In genomic region chr6:136429681-136430080, GRCh38 we compare ENCODE assay signal across 24 cellular contexts.
DNase-seq lines count a peak whose midpoint lies in the region; FAIRE-seq and TF ChIP-seq lines count a peak whose summit lies in the region.
"Had no signal": no experiment of that assay in that cellular context is flagged by ENCODE, and none has a peak within 500 bp of the region (broad histone marks: within the 10 kb centered on the region; RNA-seq: fewer than 3 reads in every experiment).

No MANE protein-coding gene starts in this region.

- FAIRE-seq in small intestine (lab: Jason Lieb, UNC): no peak
- FAIRE-seq: GM12891 had no signal

- H3K36me3 ChIP-seq in HEK293 (ENCODE audit: control insufficient read depth in 2 of 2, insufficient read depth in 1 of 2, low read length in 2 of 2): no peaks in the 10 kb centered on the region
- no peaks in the 10 kb centered on the region for H3K36me3 ChIP-seq in small intestine (ENCODE audit: control insufficient read depth in 2 of 2, insufficient read depth in 2 of 2, low read length in 2 of 2)
- H3K36me3 ChIP-seq: BLaER1 treated with 17β-estradiol and CSF1 and Interleukin-3, amounts not matched to agents 10 nM and 100 nM; prostate gland; sigmoid colon had no signal

- no peaks in the 10 kb centered on the region for H3K27me3 Mint-ChIP-seq in activated naive CD4-positive, alpha-beta T cell treated with anti-CD3 and anti-CD28 coated beads for 36 hours (ENCODE audit: low read depth)

- H3K4me3 ChIP-seq in HEK293 (ENCODE audit: low read depth, low read length): no peak overlapping the region
- no peak overlapping the region for H3K4me3 ChIP-seq in small intestine (ENCODE audit: low read depth in 1 of 2, low read length in 2 of 2)
- H3K4me3 ChIP-seq: BLaER1 treated with 17β-estradiol and CSF1 and Interleukin-3, amounts not matched to agents 10 nM and 100 nM; coronary artery; prostate gland; sigmoid colon had no signal

- peaks cover 14% of the 10 kb centered on the region for H3K4me1 ChIP-seq in HEK293 (ENCODE audit: control insufficient read depth, insufficient read depth, low read length)
- H3K4me1 ChIP-seq in small intestine (ENCODE audit: control insufficient read depth in 2 of 2, insufficient read depth in 1 of 2, low read depth in 1 of 2, low read length in 1 of 2): peaks cover 0 to 2% of the 10 kb centered on the region in 2 donors
- H3K4me1 ChIP-seq: sigmoid colon had no signal

- DNase-seq in small intestine (peak; percentile 71), GM19240 (ENCODE audit: insufficient read length, low spot score) (no peak), NCI-H1092 treated with DMSO at 0.1 percent for 48 hours (lab: John Stamatoyannopoulos, UW) (no peak)
- no peak for DNase-seq in activated naive CD4-positive, alpha-beta T cell treated with anti-CD3 and anti-CD28 coated beads for 36 hours
- no peak for DNase-seq in activated T-cell treated with anti-CD3 and anti-CD28 coated beads, Interleukin-2, amount 50 U/mL, for 1 hour
- DNase-seq: activated CD8-positive, alpha-beta T cell treated with anti-CD3 and anti-CD28 coated beads, Interleukin-2, amount 10 ng/mL, durations not matched to agents 7 days and 5 days; activated effector memory CD4-positive, alpha-beta T cell treated with anti-CD3 and anti-CD28 coated beads, Interleukin-2, amount 50 U/mL, for 16 hours; activated naive CD8-positive, alpha-beta T cell treated with anti-CD3 and anti-CD28 coated beads for 36 hours; aorta; effector memory CD4-positive, alpha-beta T cell; erythroblast; naive B cell; NCI-H1105 treated with DMSO at 0.1 percent for 48 hours; NCI-H1930; NCI-H510A treated with DMSO at 0.1 percent for 48 hours; sigmoid colon; stimulated activated CD4-positive, alpha-beta T cell treated with anti-CD3 and anti-CD28 coated beads, Interleukin-4, amount 100 ng/mL, for 24 hours had no signal

- no peaks in the 10 kb centered on the region for H3K9me3 Mint-ChIP-seq in activated naive CD4-positive, alpha-beta T cell treated with anti-CD3 and anti-CD28 coated beads for 36 hours
- H3K9me3 Mint-ChIP-seq: activated naive CD8-positive, alpha-beta T cell treated with anti-CD3 and anti-CD28 coated beads for 36 hours; naive B cell had no signal

- POLR2A ChIA-PET in HEK293 (lab: Yijun Ruan, JAX): no interaction called here

- H3K9me3 ChIP-seq in HEK293 (ENCODE audit: control insufficient read depth, insufficient read depth, low read depth, low read length): no peaks in the 10 kb centered on the region
- H3K9me3 ChIP-seq in small intestine (ENCODE audit: control insufficient read depth, low read depth): no peaks in the 10 kb centered on the region
- H3K9me3 ChIP-seq: BLaER1 treated with 17β-estradiol and CSF1 and Interleukin-3, amounts not matched to agents 10 nM and 100 nM; prostate gland; sigmoid colon had no signal

- no peaks in the 10 kb centered on the region for H3K27me3 ChIP-seq in layer of hippocampus (ENCODE audit: control insufficient read depth, insufficient read depth, low read length)
- H3K27me3 ChIP-seq in small intestine (ENCODE audit: control insufficient read depth in 2 of 2, insufficient read depth in 2 of 2, low read length in 2 of 2): no peaks in the 10 kb centered on the region
- H3K27me3 ChIP-seq: BLaER1 treated with 17β-estradiol and CSF1 and Interleukin-3, amounts not matched to agents 10 nM and 100 nM; sigmoid colon had no signal

- no peaks in the 10 kb centered on the region for H3K4me1 Mint-ChIP-seq in activated naive CD4-positive, alpha-beta T cell treated with anti-CD3 and anti-CD28 coated beads for 36 hours (ENCODE audit: low read depth)
- H3K4me1 Mint-ChIP-seq: activated naive CD8-positive, alpha-beta T cell treated with anti-CD3 and anti-CD28 coated beads for 36 hours; naive B cell had no signal

- TF ChIP-seq CTCF in HEK293 (tag by site-specific recombination; IDR thresholded peaks at IDR 0.05) (no peak), VCaP (conservative IDR thresholded peaks at IDR 0.05) (no peak)

- intact Hi-C loops in activated naive CD4-positive, alpha-beta T cell treated with anti-CD3 and anti-CD28 coated beads for 36 hours (cut with micrococcal nuclease): no loop called here

- no peak overlapping the region for H3K4me3 Mint-ChIP-seq in activated naive CD4-positive, alpha-beta T cell treated with anti-CD3 and anti-CD28 coated beads for 36 hours
- H3K4me3 Mint-ChIP-seq: activated CD8-positive, alpha-beta T cell treated with anti-CD3 and anti-CD28 coated beads, Interleukin-2, amount 10 ng/mL, durations not matched to agents 7 days and 5 days; activated naive CD8-positive, alpha-beta T cell treated with anti-CD3 and anti-CD28 coated beads for 36 hours; naive B cell had no signal

- 44 to 50% (median 46%) methylated on average over 5 of the region's 5 CpGs for WGBS in small intestine, 3 donors

- no peaks in the 10 kb centered on the region for H3K36me3 Mint-ChIP-seq in activated naive CD4-positive, alpha-beta T cell treated with anti-CD3 and anti-CD28 coated beads for 36 hours (ENCODE audit: low read depth)
- H3K36me3 Mint-ChIP-seq: activated naive CD8-positive, alpha-beta T cell treated with anti-CD3 and anti-CD28 coated beads for 36 hours; naive B cell had no signal

- CTCF ChIA-PET in HEK293 (lab: Yijun Ruan, JAX): interaction anchor here (0.6 to 1.6 kb wide), 5 partner anchors 8 to 277 kb away, joined by 3 to 8 read pairs (median 3); no protein-coding TSS in a partner anchor
- CTCF ChIA-PET in activated naive CD4-positive, alpha-beta T cell treated with anti-CD3 and anti-CD28 coated beads for 36 hours (lab: Charles Lee): interaction anchor here (0.6 kb wide), 1 partner anchor 214 kb away, joined by 3 read pairs; no protein-coding TSS in a partner anchor

- H3K27ac ChIP-seq in HEK293 (ENCODE audit: extremely low read depth, low read depth, low read length): no peak overlapping the region
- peak overlapping the region; percentile 55 for H3K27ac ChIP-seq in VCaP
- H3K27ac ChIP-seq in layer of hippocampus (ENCODE audit: low read depth, low read length): peak overlapping the region; percentile 72
- H3K27ac ChIP-seq in small intestine (ENCODE audit: low read depth in 1 of 2, low read length in 1 of 2): no peak overlapping the region
- H3K27ac ChIP-seq: BLaER1 treated with 17β-estradiol and CSF1 and Interleukin-3, amounts not matched to agents 10 nM and 100 nM; coronary artery; prostate gland; sigmoid colon had no signal

- H3K27ac Mint-ChIP-seq in activated naive CD4-positive, alpha-beta T cell treated with anti-CD3 and anti-CD28 coated beads for 36 hours: no peak overlapping the region
- H3K27ac Mint-ChIP-seq: activated CD8-positive, alpha-beta T cell treated with anti-CD3 and anti-CD28 coated beads, Interleukin-2, amount 10 ng/mL, durations not matched to agents 7 days and 5 days; activated naive CD8-positive, alpha-beta T cell treated with anti-CD3 and anti-CD28 coated beads for 36 hours; naive B cell had no signal

TF ChIP-seq in HEK293, 187 proteins besides CTCF, POLR2A, EP300 and RAD21 (continues in another document):
- TF ChIP-seq ZNF335 (tag by site-specific recombination; conservative IDR thresholded peaks at IDR 0.05) (peak; percentile 29), ZBTB20 (tag by site-specific recombination; IDR thresholded peaks at IDR 0.05) (peak; percentile 65), HOXD13 (CRISPR knock-in tag; IDR thresholded peaks at IDR 0.05; ENCODE audit: borderline replicate concordance) (no peak), ZNF677 (tag by site-specific recombination; IDR thresholded peaks at IDR 0.05) (no peak), HOXA7 (CRISPR knock-in tag; IDR thresholded peaks at IDR 0.05; ENCODE audit: borderline replicate concordance) (no peak), ZFP3 (tag by site-specific recombination; IDR thresholded peaks at IDR 0.05; ENCODE audit: low read depth) (no peak), MEIS1 (CRISPR knock-in tag; IDR thresholded peaks at IDR 0.05; ENCODE audit: borderline replicate concordance) (no peak), KLF17 (tag by site-specific recombination; IDR thresholded peaks at IDR 0.05) (no peak), KLF10 (tag by site-specific recombination; IDR thresholded peaks at IDR 0.05) (no peak), PRDM6 (tag by site-specific recombination; IDR thresholded peaks at IDR 0.05) (peak; percentile 50; the same call in 1 of the 2 replicates), ZNF114 (tag by site-specific recombination; IDR thresholded peaks at IDR 0.05) (no peak), ZNF2 (tag by site-specific recombination; IDR thresholded peaks at IDR 0.05) (no peak), AEBP2 (tag by site-specific recombination; IDR thresholded peaks at IDR 0.05; ENCODE audit: borderline replicate concordance) (no peak)

Comparison
In these comparisons a context has a peak if more than half of its experiments do, and no peak if none do; other contexts are left out.
1. H3K27ac ChIP-seq: peak in VCaP (single experiment) and layer of hippocampus (single experiment); none in HEK293 (single experiment) and small intestine (0 of 2).